Comparison of ENCODE assay signal across 7 cellular contexts in genomic region chr10:98170249-98171117, GRCh38. TPM values are rescaled to one million over a fixed set of nuclear protein-coding genes. Genes with fewer than 3 reads are reported as not detected.
DNase-seq lines count a peak whose midpoint lies in the region; ATAC-seq and TF ChIP-seq lines count a peak whose summit lies in the region.

No MANE protein-coding gene starts in this region.

- DNase-seq in DMS 273 treated with DMSO at 0.1 percent for 48 hours (lab: John Stamatoyannopoulos, UW) (peak; percentile 10), GM19240 (ENCODE audit: insufficient read length, low spot score) (peak; percentile 10), NCI-H146 treated with DMSO at 0.1 percent for 48 hours (lab: John Stamatoyannopoulos, UW; ENCODE audit: unreplicated experiment) (peak; percentile 42), head of caudate nucleus (peak in 28 of 42 donors; percentile 8 to 72 (median 32)), renal cortical epithelial cell (ENCODE audit: low read depth) (peak; percentile 67)
- peak; percentile 34 for DNase-seq in activated CD8-positive, alpha-beta T cell treated with anti-CD3 and anti-CD28 coated beads for 36 hours

- TF ChIP-seq CTCF in activated CD8-positive, alpha-beta T cell treated with anti-CD3 and anti-CD28 coated beads for 36 hours (IDR thresholded peaks at IDR 0.05): peak; percentile 71

- H3K36me3 Mint-ChIP-seq in activated CD8-positive, alpha-beta T cell treated with anti-CD3 and anti-CD28 coated beads for 36 hours (ENCODE audit: low read depth): peaks cover 38% of the 10 kb centered on the region

- H3K27me3 Mint-ChIP-seq in activated CD8-positive, alpha-beta T cell treated with anti-CD3 and anti-CD28 coated beads for 36 hours: no peaks in the 10 kb centered on the region

- H3K9me3 Mint-ChIP-seq in activated CD8-positive, alpha-beta T cell treated with anti-CD3 and anti-CD28 coated beads for 36 hours: no peaks in the 10 kb centered on the region

- intact Hi-C loops in activated CD8-positive, alpha-beta T cell treated with anti-CD3 and anti-CD28 coated beads for 36 hours (cut with micrococcal nuclease): loop anchor here (10.0 kb wide), 1 partner anchor 144 kb away; no protein-coding TSS in a partner anchor
- intact Hi-C loops in head of caudate nucleus (cut with DNase I): loop anchor here (10.0 kb wide), 1 partner anchor 134 kb away; no protein-coding TSS in a partner anchor

- no peak overlapping the region for H3K27ac Mint-ChIP-seq in activated CD8-positive, alpha-beta T cell treated with anti-CD3 and anti-CD28 coated beads for 36 hours

- peak; percentile 64 for ATAC-seq in activated CD8-positive, alpha-beta T cell treated with anti-CD3 and anti-CD28 coated beads for 36 hours
- no peak for ATAC-seq in GM19397 (IDR thresholded peaks at IDR 0.05; ENCODE audit: unreplicated experiment)

- peaks cover 22% of the 10 kb centered on the region for H3K4me1 Mint-ChIP-seq in activated CD8-positive, alpha-beta T cell treated with anti-CD3 and anti-CD28 coated beads for 36 hours (ENCODE audit: low read depth)

- CTCF ChIA-PET in activated CD8-positive, alpha-beta T cell treated with anti-CD3 and anti-CD28 coated beads for 36 hours (lab: Charles Lee): interaction anchor here (0.6 to 2.9 kb wide), 39 partner anchors 8 to 231 kb away, joined by 3 to 19 read pairs (median 4); no protein-coding TSS in a partner anchor

- POLR2A ChIA-PET in activated CD8-positive, alpha-beta T cell treated with anti-CD3 and anti-CD28 coated beads for 36 hours (lab: Charles Lee): no interaction called here

- H3K4me3 Mint-ChIP-seq in activated CD8-positive, alpha-beta T cell treated with anti-CD3 and anti-CD28 coated beads for 36 hours: no peak overlapping the region

RNA-seq across cellular contexts. Expression of gene R3HCC1L, which starts 36.0 kb away (rescaled TPM):
- total RNA-seq in activated CD8-positive, alpha-beta T cell treated with anti-CD3 and anti-CD28 coated beads for 36 hours: 10 to 100 TPM; 15.7 to 16.5 TPM
- 18.4 and 24.3 TPM in 2 replicates for total RNA-seq in renal cortical epithelial cell

Comparison
In these comparisons a context has a peak if more than half of its experiments do, and no peak if none do; other contexts are left out.
1. DNase-seq: peak in every context shown above with its lines; median percentile 67 in renal cortical epithelial cell; 42 in NCI-H146 treated with DMSO at 0.1 percent for 48 hours; 34 in activated CD8-positive, alpha-beta T cell treated with anti-CD3 and anti-CD28 coated beads for 36 hours; 32 in head of caudate nucleus; 10 in DMS 273 treated with DMSO at 0.1 percent for 48 hours; 10 in GM19240.